In genomic region chr1:222256058-222256457, GRCh38 we compare ENCODE assay signal across 11 cellular contexts.
"Had no signal": no experiment of that assay in that cellular context is flagged by ENCODE, and none has a peak within 500 bp of the region (broad histone marks: within the 10 kb centered on the region; RNA-seq: fewer than 3 reads in every experiment).

No MANE protein-coding gene starts in this region.

- H3K27ac ChIP-seq: GM23248 had no signal

- H3K4me1 ChIP-seq: HAP-1 had no signal

- H3K9me3 ChIP-seq: HAP-1 had no signal

- H3K4me2 ChIP-seq: GM23338 had no signal

- H3K4me3 ChIP-seq: GM23248, GM23338, HAP-1 had no signal

- DNase-seq: GM23248, GOT3, H7, H9, HCEC 1CT, HFFc6 had no signal

- H2AFZ ChIP-seq: GM23248, GM23338 had no signal

- H3K36me3 ChIP-seq: HAP-1 had no signal

- ATAC-seq: GM23338, HCT116 had no signal

- FAIRE-seq: H1, H54 had no signal

- H3K9ac ChIP-seq: GM23248 had no signal
